Comparison of ENCODE assay signal across 8 cellular contexts in genomic region chr1:1440941-1441888, GRCh38. TPM values are rescaled to one million over a fixed set of nuclear protein-coding genes. Genes with fewer than 3 reads are reported as not detected.
A peak's percentile ranks its signal among the peaks of the same experiment; 100 is the strongest.
DNase-seq lines count a peak whose midpoint lies in the region; ATAC-seq and TF ChIP-seq lines count a peak whose summit lies in the region.

No MANE protein-coding gene starts in this region.

- peak; percentile 81 for ATAC-seq in activated CD8-positive, alpha-beta T cell treated with anti-CD3 and anti-CD28 coated beads, Interleukin-2, amount 10 ng/mL, durations not matched to agents 7 days and 5 days
- peak; percentile 70 for ATAC-seq in omental fat pad (ENCODE audit: low FRiP score)
- ATAC-seq in GM21526 (IDR thresholded peaks at IDR 0.05; ENCODE audit: low FRiP score, unreplicated experiment), result no peak

- in situ Hi-C loops in transverse colon (cut with MboI; ENCODE audit: low pct_ligation_motif_present in 1 of 4, low pct_unique_long_range_greater_than_20kb in 1 of 4, low sequenced_read_pairs in 3 of 4), result no loop called here

- no peaks in the 10 kb centered on the region for H3K9me3 Mint-ChIP-seq in activated CD8-positive, alpha-beta T cell treated with anti-CD3 and anti-CD28 coated beads, Interleukin-2, amount 10 ng/mL, durations not matched to agents 7 days and 5 days (ENCODE audit: insufficient read depth)

- POLR2A ChIA-PET in activated CD8-positive, alpha-beta T cell treated with anti-CD3 and anti-CD28 coated beads, Interleukin-2, amount 10 ng/mL, durations not matched to agents 7 days and 5 days (lab: Charles Lee), result interaction anchor here (0.6 to 1.6 kb wide), 2 partner anchors 42 to 871 kb away, joined by 3 to 5 read pairs; partner anchors contain the start of gene CCNL2

- no peak for TF ChIP-seq EP300 in transverse colon (IDR thresholded peaks at IDR 0.05; ENCODE audit: low read depth)

- CTCF ChIA-PET in activated CD8-positive, alpha-beta T cell treated with anti-CD3 and anti-CD28 coated beads, Interleukin-2, amount 10 ng/mL, durations not matched to agents 7 days and 5 days (lab: Charles Lee), result interaction anchor here (1.0 to 3.0 kb wide), 11 partner anchors 10 to 136 kb away, joined by 3 to 18 read pairs (median 5); partner anchors contain the start of genes CCNL2 and MRPL20

- H3K27ac ChIP-seq in DOHH2 (ENCODE audit: low read depth, low read length), result no peak overlapping the region
- peak overlapping the region in 1 of 4 donors; percentile 57 for H3K27ac ChIP-seq in transverse colon

- H3K27ac Mint-ChIP-seq in activated CD8-positive, alpha-beta T cell treated with anti-CD3 and anti-CD28 coated beads, Interleukin-2, amount 10 ng/mL, durations not matched to agents 7 days and 5 days, result no peak overlapping the region

- intact Hi-C loops in transverse colon (cut with DNase I; ENCODE audit: low total_unique reads), result no loop called here

- H3K36me3 ChIP-seq in DOHH2 (ENCODE audit: control insufficient read depth, low read length) (no peaks in the 10 kb centered on the region), Loucy (ENCODE audit: insufficient read depth, low read length) (no peaks in the 10 kb centered on the region), transverse colon (no peaks in the 10 kb centered on the region)

- H3K9ac ChIP-seq in Loucy (ENCODE audit: low read depth, low read length, poor library complexity, severe bottlenecking), result no peak overlapping the region

- 27% methylated on average over 29 of the region's 29 CpGs; no CpG with 5 or more reads in 1 of the 2 donors for WGBS in transverse colon (ENCODE audit: low coverage in 1 of 2), 2 donors

- no peaks in the 10 kb centered on the region for H3K4me1 ChIP-seq in DOHH2 (ENCODE audit: control insufficient read depth, low read length)
- peaks cover 25% of the 10 kb centered on the region for H3K4me1 ChIP-seq in Loucy (ENCODE audit: insufficient read depth, low read length, poor library complexity, severe bottlenecking)
- H3K4me1 ChIP-seq in transverse colon, result peaks cover 22 to 38% (median 36%) of the 10 kb centered on the region in 4 donors

- no peak overlapping the region for H2AFZ ChIP-seq in Loucy (ENCODE audit: low read length)

- H3F3A ChIP-seq in DOHH2 (ENCODE audit: control insufficient read depth, insufficient read depth) (no peaks in the 10 kb centered on the region), Loucy (ENCODE audit: low read depth) (no peaks in the 10 kb centered on the region)

- no peaks in the 10 kb centered on the region for H3K36me3 Mint-ChIP-seq in activated CD8-positive, alpha-beta T cell treated with anti-CD3 and anti-CD28 coated beads, Interleukin-2, amount 10 ng/mL, durations not matched to agents 7 days and 5 days (ENCODE audit: low read depth)

- no peak overlapping the region for H3K4me3 Mint-ChIP-seq in activated CD8-positive, alpha-beta T cell treated with anti-CD3 and anti-CD28 coated beads, Interleukin-2, amount 10 ng/mL, durations not matched to agents 7 days and 5 days

- H4K20me1 ChIP-seq in DOHH2 (ENCODE audit: control insufficient read depth, insufficient read depth, low read depth, low read length) (no peaks in the 10 kb centered on the region), Loucy (ENCODE audit: insufficient read depth, low read length, poor library complexity, severe bottlenecking) (no peaks in the 10 kb centered on the region)

- H3K4me1 Mint-ChIP-seq in activated CD8-positive, alpha-beta T cell treated with anti-CD3 and anti-CD28 coated beads, Interleukin-2, amount 10 ng/mL, durations not matched to agents 7 days and 5 days (ENCODE audit: low read depth), result peaks cover 4% of the 10 kb centered on the region

- peak; percentile 91 for TF ChIP-seq CTCF in DOHH2 (IDR thresholded peaks at IDR 0.05; ENCODE audit: low read depth, low read length, poor library complexity, severe bottlenecking)
- peak; percentile 83 for TF ChIP-seq CTCF in Loucy (conservative IDR thresholded peaks at IDR 0.05; ENCODE audit: low read length)
- TF ChIP-seq CTCF in omental fat pad (IDR thresholded peaks at IDR 0.05), result peak in 1 of 3 donors; percentile 39
- peak; percentile 90 to 98 (median 93) for TF ChIP-seq CTCF in transverse colon (IDR thresholded peaks at IDR 0.05)

- no peaks in the 10 kb centered on the region for H3K9me3 ChIP-seq in DOHH2 (ENCODE audit: control insufficient read depth, insufficient read depth, low read length)
- H3K9me3 ChIP-seq in Loucy (ENCODE audit: insufficient read depth, low read depth, low read length), result no peaks in the 10 kb centered on the region
- H3K9me3 ChIP-seq in transverse colon, result no peaks in the 10 kb centered on the region

- TF ChIP-seq POLR2A in erythroblast (IDR thresholded peaks at IDR 0.05; ENCODE audit: low read length) (no peak), transverse colon (IDR thresholded peaks at IDR 0.05) (no peak)

- no peak overlapping the region for H3K4me3 ChIP-seq in DOHH2 (ENCODE audit: low read length)
- no peak overlapping the region for H3K4me3 ChIP-seq in Loucy (ENCODE audit: low read length, poor library complexity, severe bottlenecking)
- H3K4me3 ChIP-seq in transverse colon, result no peak overlapping the region

- H3K27me3 ChIP-seq in DOHH2 (ENCODE audit: control insufficient read depth, low read length), result no peaks in the 10 kb centered on the region
- no peaks in the 10 kb centered on the region for H3K27me3 ChIP-seq in Loucy (ENCODE audit: insufficient read depth, low read length, poor library complexity, severe bottlenecking)
- H3K27me3 ChIP-seq in transverse colon, result no peaks in the 10 kb centered on the region

- no peak overlapping the region for H3K4me2 ChIP-seq in DOHH2 (ENCODE audit: low read length)
- no peak overlapping the region for H3K4me2 ChIP-seq in Loucy (ENCODE audit: low read depth, low read length, poor library complexity, severe bottlenecking)

- no peaks in the 10 kb centered on the region for H3K79me2 ChIP-seq in DOHH2 (ENCODE audit: control insufficient read depth, low read length)
- H3K79me2 ChIP-seq in Loucy (ENCODE audit: insufficient read depth, low read length), result no peaks in the 10 kb centered on the region

- peaks cover 3% of the 10 kb centered on the region for H3K27me3 Mint-ChIP-seq in activated CD8-positive, alpha-beta T cell treated with anti-CD3 and anti-CD28 coated beads, Interleukin-2, amount 10 ng/mL, durations not matched to agents 7 days and 5 days (ENCODE audit: low read depth)

- peak; percentile 58 for DNase-seq in activated CD8-positive, alpha-beta T cell treated with anti-CD3 and anti-CD28 coated beads, Interleukin-2, amount 10 ng/mL, durations not matched to agents 7 days and 5 days
- DNase-seq in erythroblast (lab: John Stamatoyannopoulos, UW) (peak; percentile 51 to 68), omental fat pad (ENCODE audit: low spot score) (no peak), transverse colon (peak; percentile 62), islet precursor cell (no peak)

- H3K9me2 ChIP-seq in DOHH2 (replicated peaks; ENCODE audit: control insufficient read depth, low read length), result no peaks in the 10 kb centered on the region
- no peaks in the 10 kb centered on the region for H3K9me2 ChIP-seq in Loucy (replicated peaks; ENCODE audit: low read depth, low read length)

RNA-seq across cellular contexts. Expression of gene VWA1, which starts 5.7 kb away (rescaled TPM):
- total RNA-seq in activated CD8-positive, alpha-beta T cell treated with anti-CD3 and anti-CD28 coated beads, Interleukin-2, amount 10 ng/mL, durations not matched to agents 7 days and 5 days, result under 1 TPM; 0.21 to 0.29 TPM
- total RNA-seq in omental fat pad (10 to 100 TPM in 3 of 4 donors, 1 to 10 TPM in 1; 6.8 to 21.1 (median 13.8) TPM), transverse colon (10 to 100 TPM; 29.4 to 82.0 (median 51.6) TPM)

RNA-seq across cellular contexts. Expression of gene ATAD3C, which starts 8.3 kb away (rescaled TPM):
- 1 to 10 TPM; 1.0 to 1.4 TPM for total RNA-seq in activated CD8-positive, alpha-beta T cell treated with anti-CD3 and anti-CD28 coated beads, Interleukin-2, amount 10 ng/mL, durations not matched to agents 7 days and 5 days
- 1 to 10 TPM in 2 of 4 donors, under 1 TPM in 1, not detected in 1; 0.69 to 3.5 (median 2.4) TPM for total RNA-seq in omental fat pad
- total RNA-seq in transverse colon, result 1 to 10 TPM in 1 of 4 donors, under 1 TPM in 2, not detected in 1; 0.75 to 1.3 (median 1.00) TPM

RNA-seq across cellular contexts. Expression of gene ANKRD65, which starts 20.1 kb away (rescaled TPM):
- total RNA-seq in activated CD8-positive, alpha-beta T cell treated with anti-CD3 and anti-CD28 coated beads, Interleukin-2, amount 10 ng/mL, durations not matched to agents 7 days and 5 days, result not detected
- total RNA-seq in omental fat pad (1 to 10 TPM; 2.6 to 7.3 (median 3.8) TPM), transverse colon (1 to 10 TPM in 3 of 4 donors, under 1 TPM in 1; 0.80 to 4.5 (median 1.9) TPM)

RNA-seq across cellular contexts. Expression of gene ATAD3B, which starts 30.4 kb away (rescaled TPM):
- total RNA-seq in activated CD8-positive, alpha-beta T cell treated with anti-CD3 and anti-CD28 coated beads, Interleukin-2, amount 10 ng/mL, durations not matched to agents 7 days and 5 days, result 10 to 100 TPM; 41.5 to 49.6 TPM
- total RNA-seq in omental fat pad (10 to 100 TPM; 11.0 to 91.6 (median 16.5) TPM), transverse colon (100 to 1,000 TPM in 1 of 4 donors, 10 to 100 TPM in 3; 15.6 to 269 (median 39.2) TPM)

RNA-seq across cellular contexts. Expression of gene MRPL20, which starts 34.1 kb away (rescaled TPM):
- total RNA-seq in activated CD8-positive, alpha-beta T cell treated with anti-CD3 and anti-CD28 coated beads, Interleukin-2, amount 10 ng/mL, durations not matched to agents 7 days and 5 days, result 100 to 1,000 TPM; 111 to 117 TPM
- 100 to 1,000 TPM; 106 to 170 (median 136) TPM for total RNA-seq in omental fat pad
- total RNA-seq in transverse colon, result 100 to 1,000 TPM in 1 of 4 donors, 10 to 100 TPM in 3; 40.0 to 183 (median 97.0) TPM

Comparison
In these comparisons a context has a peak if more than half of its experiments do, and no peak if none do; other contexts are left out.
1. DNase-seq: peak in activated CD8-positive, alpha-beta T cell treated with anti-CD3 and anti-CD28 coated beads, Interleukin-2, amount 10 ng/mL, durations not matched to agents 7 days and 5 days (single experiment), erythroblast (2 of 2) and transverse colon (single experiment); none in omental fat pad (single experiment) and islet precursor cell (single experiment).
2. RNA of gene VWA1, which starts 5.7 kb away (total RNA-seq): 29.4 to 82.0 TPM in transverse colon and 6.8 to 21.1 TPM in omental fat pad; 0.21 to 0.29 TPM in activated CD8-positive, alpha-beta T cell treated with anti-CD3 and anti-CD28 coated beads, Interleukin-2, amount 10 ng/mL, durations not matched to agents 7 days and 5 days; every median in the first group is over 4 times any median in the second.